Comparison of ENCODE assay signal across 8 cellular contexts in the genomic region with DNA sequence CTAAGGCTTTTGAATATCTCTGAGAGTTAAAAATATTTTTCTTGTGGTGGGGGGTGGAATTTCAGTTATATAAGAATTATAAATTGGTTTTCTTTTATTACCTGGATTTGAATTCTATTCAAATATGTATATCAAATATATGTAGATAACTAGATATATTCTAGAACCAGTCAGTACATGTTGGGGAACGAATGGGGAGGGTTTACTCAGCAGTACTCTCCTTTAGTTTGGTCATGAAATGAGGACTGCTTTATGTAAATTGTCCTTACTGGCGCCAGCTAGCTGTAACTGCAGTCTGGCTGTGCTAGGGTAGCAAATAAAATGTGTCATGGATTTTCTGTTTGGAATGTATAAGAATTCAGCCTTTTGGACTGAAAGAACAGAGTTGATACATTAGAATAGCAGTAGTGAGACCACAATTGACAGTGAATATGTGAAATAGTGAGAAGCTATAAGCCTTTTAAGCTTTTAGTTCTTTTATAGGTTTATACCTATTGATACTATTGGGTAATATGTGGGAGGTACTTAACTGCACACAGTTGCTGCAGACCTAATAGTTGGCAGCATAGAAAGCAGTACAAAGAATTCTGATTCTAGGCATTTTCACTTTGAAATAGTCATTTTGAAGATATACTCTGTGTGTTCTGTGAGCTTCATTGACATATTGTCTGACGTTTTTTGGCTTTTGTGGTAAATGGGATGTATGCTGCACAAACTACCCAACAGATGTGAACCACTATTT. TPM values are rescaled to one million over a fixed set of nuclear protein-coding genes. Genes with fewer than 3 reads are reported as not detected.
DNase-seq lines count a peak whose midpoint lies in the region; ATAC-seq, FAIRE-seq and TF ChIP-seq lines count a peak whose summit lies in the region.

No MANE protein-coding gene starts in this region.

- TF ChIP-seq CTCF in heart left ventricle (IDR thresholded peaks at IDR 0.05), result peak in 7 of 12 donors; percentile 9 to 31 (median 25)
- TF ChIP-seq CTCF in prostate gland (IDR thresholded peaks at IDR 0.05), result peak in 1 of 4 experiments; percentile 20

- peaks cover 0 to 81% (median 32%) of the 10 kb centered on the region in 12 donors for H3K4me1 ChIP-seq in heart left ventricle
- H3K4me1 ChIP-seq in prostate gland (replicated peaks), result no peaks in the 10 kb centered on the region

- DNase-seq in DMS114 treated with DMSO at 0.1 percent for 48 hours (lab: John Stamatoyannopoulos, UW; ENCODE audit: unreplicated experiment) (peak; percentile 94), GM19239 (ENCODE audit: insufficient read length, low spot score) (no peak), NCI-H446 (lab: John Stamatoyannopoulos, UW) (peak; percentile 59 to 85), heart left ventricle (peak in 1 of 5 donors; percentile 27), prostate gland (ENCODE audit: low spot score) (peak; percentile 28), NCI-H187 treated with DMSO at 0.1 percent for 48 hours (lab: John Stamatoyannopoulos, UW) (no peak)
- DNase-seq in activated naive CD4-positive, alpha-beta T cell treated with anti-CD3 and anti-CD28 coated beads, Interleukin-2, amount 50 U/mL, for 72 hours (ENCODE audit: low spot score in 2 of 2), result peak in 1 of 2 donors; percentile 22

- H3K36me3 ChIP-seq in heart left ventricle (peaks cover 0 to 13% (median 0%) of the 10 kb centered on the region in 9 donors), prostate gland (no peaks in the 10 kb centered on the region)

- H3K27ac Mint-ChIP-seq in activated naive CD4-positive, alpha-beta T cell treated with anti-CD3 and anti-CD28 coated beads, Interleukin-2, amount 50 U/mL, for 72 hours, result peak overlapping the region; percentile 87 to 96

- H3K9me3 ChIP-seq in heart left ventricle (peaks cover 0 to 29% (median 10%) of the 10 kb centered on the region in 12 donors), prostate gland (no peaks in the 10 kb centered on the region)

- H3K4me3 ChIP-seq in heart left ventricle, result peak overlapping the region in 9 of 12 donors; percentile 3 to 39 (median 24)
- no peak overlapping the region for H3K4me3 ChIP-seq in prostate gland

- ATAC-seq in HG03175 (IDR thresholded peaks at IDR 0.05; ENCODE audit: unreplicated experiment) (peak; percentile 58), heart left ventricle (peak; percentile 91 to 94 (median 93))
- ATAC-seq in activated naive CD4-positive, alpha-beta T cell treated with anti-CD3 and anti-CD28 coated beads, Interleukin-2, amount 50 U/mL, for 72 hours, result peak; percentile 74 to 85

- peaks cover 12 to 62% of the 10 kb centered on the region in 2 donors for H3K36me3 Mint-ChIP-seq in activated naive CD4-positive, alpha-beta T cell treated with anti-CD3 and anti-CD28 coated beads, Interleukin-2, amount 50 U/mL, for 72 hours

- FAIRE-seq in GM19239 (lab: Jason Lieb, UNC), result peak; percentile 86

- TF ChIP-seq POLR2A in heart left ventricle (IDR thresholded peaks at IDR 0.05), result no peak
- TF ChIP-seq POLR2A in prostate gland (IDR thresholded peaks at IDR 0.05), result no peak

- no peaks in the 10 kb centered on the region for H3K27me3 ChIP-seq in heart left ventricle
- no peaks in the 10 kb centered on the region for H3K27me3 ChIP-seq in prostate gland (replicated peaks; ENCODE audit: insufficient read depth)

- WGBS in heart left ventricle, 4 donors, result 3 to 5% (median 4%) methylated on average over 3 of the region's 3 CpGs
- 13% methylated on average over 3 of the region's 3 CpGs for WGBS in prostate gland

- intact Hi-C loops in heart left ventricle (cut with DNase I), result loop anchor here in 1 of 10 donors (1.0 kb wide), 1 partner anchor 10 kb away; no protein-coding TSS in a partner anchor
- intact Hi-C loops in prostate gland (cut with DNase I), result no loop called here

- peaks cover 5 to 6% of the 10 kb centered on the region in 2 donors for H3K9me3 Mint-ChIP-seq in activated naive CD4-positive, alpha-beta T cell treated with anti-CD3 and anti-CD28 coated beads, Interleukin-2, amount 50 U/mL, for 72 hours

- H3K27ac ChIP-seq in heart left ventricle, result peak overlapping the region in 11 of 12 donors; percentile 13 to 78 (median 61)
- peak overlapping the region; percentile 16 to 21 for H3K27ac ChIP-seq in prostate gland

RNA-seq across cellular contexts. Expression of gene ATF7IP, which starts 29.0 kb away (rescaled TPM):
- 10 to 100 TPM; 78.1 to 85.5 TPM for total RNA-seq in activated naive CD4-positive, alpha-beta T cell treated with anti-CD3 and anti-CD28 coated beads, Interleukin-2, amount 50 U/mL, for 72 hours
- total RNA-seq in heart left ventricle (10 to 100 TPM; 39.8 to 82.4 (median 63.6) TPM), prostate gland (10 to 100 TPM; 47.1 to 49.9 TPM)
- polyA plus RNA-seq in heart left ventricle, result 1 to 10 TPM; 7.7 to 9.5 TPM

Comparison
In these comparisons a context has a peak if more than half of its experiments do, and no peak if none do; other contexts are left out.
1. DNase-seq: peak in DMS114 treated with DMSO at 0.1 percent for 48 hours (single experiment), NCI-H446 (2 of 2) and prostate gland (single experiment); none in GM19239 (single experiment) and NCI-H187 treated with DMSO at 0.1 percent for 48 hours (single experiment).
2. H3K4me3 ChIP-seq: peak in heart left ventricle (9 of 12); none in prostate gland (0 of 2).
3. Peak in every context shown above with its lines, with median percentiles within 50 percentile points of each other: ATAC-seq.